In genomic region chr17:16569358-16569712, GRCh38 we compare ENCODE assay signal across 8 cellular contexts. TPM values are rescaled to one million over a fixed set of nuclear protein-coding genes. Genes with fewer than 3 reads are reported as not detected.
A peak's percentile ranks its signal among the peaks of the same experiment; 100 is the strongest.
DNase-seq lines count a peak whose midpoint lies in the region; ATAC-seq and TF ChIP-seq lines count a peak whose summit lies in the region.

No MANE protein-coding gene starts in this region.

- H3K27me3 Mint-ChIP-seq in GM23338 (ENCODE audit: insufficient read depth, low read depth, poor library complexity), result peaks cover 30% of the 10 kb centered on the region

- H3K27ac ChIP-seq in DOHH2 (ENCODE audit: low read depth, low read length), result peak overlapping the region; percentile 27; the same call in 1 of the 2 replicates
- H3K27ac ChIP-seq in GM23338 (ENCODE audit: low read depth), result no peak overlapping the region
- no peak overlapping the region for H3K27ac ChIP-seq in SU-DHL-6 (ENCODE audit: low read depth, low read length)
- H3K27ac ChIP-seq in muscle layer of duodenum (ENCODE audit: low read length), result no peak overlapping the region

- H2AFZ ChIP-seq in GM23338, result peak overlapping the region; percentile 99
- peak overlapping the region; percentile 98 for H2AFZ ChIP-seq in SU-DHL-6 (ENCODE audit: low read depth, low read length, severe bottlenecking)

- no peak for TF ChIP-seq CTCF in DOHH2 (IDR thresholded peaks at IDR 0.05; ENCODE audit: low read depth, low read length, poor library complexity, severe bottlenecking)
- TF ChIP-seq CTCF in GM23338 (conservative IDR thresholded peaks at IDR 0.05; ENCODE audit: low read depth in 2 of 2), result no peak
- TF ChIP-seq CTCF in SU-DHL-6 (IDR thresholded peaks at IDR 0.05; ENCODE audit: insufficient read depth, low read length, poor library complexity, severe bottlenecking), result no peak

- no peaks in the 10 kb centered on the region for H4K20me1 ChIP-seq in DOHH2 (ENCODE audit: control insufficient read depth, insufficient read depth, low read depth, low read length)
- H4K20me1 ChIP-seq in GM23338 (replicated peaks; ENCODE audit: insufficient read depth), result no peaks in the 10 kb centered on the region
- H4K20me1 ChIP-seq in SU-DHL-6 (ENCODE audit: low read depth, low read length), result no peaks in the 10 kb centered on the region

- H3K9ac ChIP-seq in SU-DHL-6 (ENCODE audit: low read length), result peak overlapping the region; percentile 70

- intact Hi-C loops in left colon (cut with DNase I, micrococcal nuclease), result no loop called here

- DNase-seq in GM23338 (ENCODE audit: low spot score), result no peak
- DNase-seq in stimulated activated CD4-positive, alpha-beta T cell treated with anti-CD3 and anti-CD28 coated beads, Interleukin-4, amount 100 ng/mL, for 1 hour, result no peak
- no peak for DNase-seq in left colon
- DNase-seq in DMS 273 treated with DMSO at 0.1 percent for 48 hours (lab: John Stamatoyannopoulos, UW), result no peak

- H3K36me3 ChIP-seq in DOHH2 (ENCODE audit: control insufficient read depth, low read length), result peaks cover 16% of the 10 kb centered on the region
- H3K36me3 ChIP-seq in GM23338 (ENCODE audit: insufficient read depth), result no peaks in the 10 kb centered on the region
- no peaks in the 10 kb centered on the region for H3K36me3 ChIP-seq in SU-DHL-6 (ENCODE audit: low read length)
- peaks cover 0 to 23% of the 10 kb centered on the region in 2 donors for H3K36me3 ChIP-seq in muscle layer of duodenum (ENCODE audit: control insufficient read depth in 1 of 2, insufficient read depth in 2 of 2, low read length in 2 of 2)

- H3K27ac Mint-ChIP-seq in GM23338, result no peak overlapping the region

- 0 out of 3 replicates have a peak, but pooled peaks cover 3% of the 10 kb centered on the region for H3K4me1 Mint-ChIP-seq in GM23338

- H3K4me2 ChIP-seq in DOHH2 (ENCODE audit: low read length), result peak overlapping the region; percentile 96
- peak overlapping the region; percentile 93 for H3K4me2 ChIP-seq in GM23338
- H3K4me2 ChIP-seq in SU-DHL-6 (ENCODE audit: low read depth, low read length, poor library complexity, severe bottlenecking), result peak overlapping the region; percentile 75

- no peaks in the 10 kb centered on the region for H3K9me2 ChIP-seq in DOHH2 (replicated peaks; ENCODE audit: control insufficient read depth, low read length)
- H3K9me2 ChIP-seq in GM23338 (ENCODE audit: insufficient read depth), result no peaks in the 10 kb centered on the region
- no peaks in the 10 kb centered on the region for H3K9me2 ChIP-seq in SU-DHL-6 (replicated peaks; ENCODE audit: insufficient read depth, low read length)

- H3K9me3 ChIP-seq in DOHH2 (ENCODE audit: control insufficient read depth, insufficient read depth, low read length) (no peaks in the 10 kb centered on the region), SU-DHL-6 (ENCODE audit: insufficient read depth, low read length) (no peaks in the 10 kb centered on the region), muscle layer of duodenum (ENCODE audit: control insufficient read depth in 1 of 2, low read length in 2 of 2) (no peaks in the 10 kb centered on the region)

- ATAC-seq in GM23338, result no peak
- ATAC-seq in left colon, result no peak
- no peak for ATAC-seq in HG03045 (IDR thresholded peaks at IDR 0.05; ENCODE audit: unreplicated experiment)

- peaks cover 7% of the 10 kb centered on the region; the same call in 1 of the 2 replicates for H3F3A ChIP-seq in DOHH2 (ENCODE audit: control insufficient read depth, insufficient read depth)
- 0 out of 2 replicates have a peak, but pooled peaks cover 9% of the 10 kb centered on the region for H3F3A ChIP-seq in GM23338 (replicated peaks; ENCODE audit: low read depth)
- no peaks in the 10 kb centered on the region for H3F3A ChIP-seq in SU-DHL-6 (ENCODE audit: insufficient read depth)

- H3K36me3 Mint-ChIP-seq in GM23338 (ENCODE audit: low read depth), result no peaks in the 10 kb centered on the region

- H3K27me3 ChIP-seq in DOHH2 (ENCODE audit: control insufficient read depth, low read length) (no peaks in the 10 kb centered on the region), GM23338 (ENCODE audit: insufficient read depth) (peaks cover 45% of the 10 kb centered on the region), SU-DHL-6 (ENCODE audit: low read length) (no peaks in the 10 kb centered on the region), muscle layer of duodenum (ENCODE audit: low read depth, low read length) (no peaks in the 10 kb centered on the region)

- H3K79me2 ChIP-seq in DOHH2 (ENCODE audit: control insufficient read depth, low read length) (peaks cover 11% of the 10 kb centered on the region), GM23338 (replicated peaks; ENCODE audit: insufficient read depth) (no peaks in the 10 kb centered on the region), SU-DHL-6 (ENCODE audit: insufficient read depth, low read length) (no peaks in the 10 kb centered on the region)

- no peaks in the 10 kb centered on the region for H3K9me3 Mint-ChIP-seq in GM23338

- H3K4me3 ChIP-seq in DOHH2 (ENCODE audit: low read length) (peak overlapping the region; percentile 91), GM23338 (peak overlapping the region; percentile 85), SU-DHL-6 (ENCODE audit: insufficient read depth, low read length, poor library complexity, severe bottlenecking) (peak overlapping the region; percentile 69), muscle layer of duodenum (ENCODE audit: low read depth in 1 of 2, low read length in 2 of 2) (peak overlapping the region; percentile 66 to 94)

- peak overlapping the region; percentile 78 for H3K4me3 Mint-ChIP-seq in GM23338

- H3K4me1 ChIP-seq in DOHH2 (ENCODE audit: control insufficient read depth, low read length), result peaks cover 22% of the 10 kb centered on the region
- 0 out of 2 replicates have a peak, but pooled peaks cover 4% of the 10 kb centered on the region for H3K4me1 ChIP-seq in GM23338 (ENCODE audit: insufficient read depth)
- H3K4me1 ChIP-seq in muscle layer of duodenum (ENCODE audit: control insufficient read depth in 1 of 2, insufficient read depth in 2 of 2, low read length in 2 of 2), result peaks cover 0 to 8% of the 10 kb centered on the region in 2 donors

TF ChIP-seq in GM23338, 12 proteins besides CTCF, POLR2A, EP300 and RAD21:
- TF ChIP-seq EZH2 (IDR thresholded peaks at IDR 0.05; ENCODE audit: low read depth, unreplicated experiment), result no peak
- TF ChIP-seq POLR2AphosphoS5 (IDR thresholded peaks at IDR 0.05; ENCODE audit: low read depth), result no peak
- TF ChIP-seq STAT1 (IDR thresholded peaks at IDR 0.05; ENCODE audit: unreplicated experiment), result no peak

RNA-seq across cellular contexts. Expression of gene ZNF287, which starts 0.3 kb away (rescaled TPM):
- total RNA-seq in GM23338 (2014; rRNA removed; shearing (Covaris generic)), result 2.1 and 5.1 TPM in 2 replicates
- 8.0 and 10.1 TPM in 2 replicates for polyA plus RNA-seq in GM23338 (2016; fragmentation: Nextera tagmentation; extraction: Ambion mirVana)
- 1 to 10 TPM; 3.1 to 3.8 TPM for total RNA-seq in left colon
